In the genomic region with DNA sequence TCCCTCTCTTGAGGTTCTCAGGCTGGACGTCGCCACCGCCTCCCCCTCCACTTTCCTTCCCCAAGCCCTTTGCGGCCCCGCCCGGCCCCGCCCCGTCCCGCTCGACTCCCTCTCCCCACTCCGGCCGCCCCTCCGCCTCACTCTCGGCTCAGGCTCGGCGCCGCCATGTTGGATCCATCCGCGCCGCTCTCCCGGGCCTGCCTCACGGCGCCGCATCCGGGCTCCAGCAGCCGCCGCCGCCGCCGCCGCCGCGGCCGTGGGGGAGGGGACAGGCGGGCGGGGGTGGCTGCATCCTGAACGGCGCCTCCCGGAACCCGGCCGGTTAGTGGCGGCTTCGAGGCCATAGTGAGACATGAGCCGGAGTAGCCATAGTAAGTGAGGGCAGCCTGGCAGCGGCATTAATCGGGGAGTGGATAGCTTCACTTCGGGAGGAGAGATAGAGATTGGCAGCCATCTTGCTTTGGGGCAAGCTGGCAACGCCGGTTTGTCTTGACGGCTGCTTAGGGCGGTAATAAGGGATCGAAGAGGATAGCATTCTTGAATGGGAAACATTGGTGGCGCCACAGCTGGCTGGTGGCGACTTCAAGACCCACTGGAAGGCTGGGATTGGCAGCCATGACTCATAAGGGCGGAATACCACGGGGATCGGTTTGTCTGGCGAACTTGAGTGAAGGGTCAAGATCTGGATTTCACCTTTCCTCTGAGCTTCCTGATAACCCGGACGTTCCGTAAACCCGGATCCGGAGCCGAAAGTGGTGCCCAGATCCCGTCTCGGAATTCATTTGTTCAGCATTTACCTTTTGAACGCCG, we compare ENCODE assay signal across 8 cellular contexts. TPM values are rescaled to one million over a fixed set of nuclear protein-coding genes. Genes with fewer than 3 reads are reported as not detected.
DNase-seq lines count a peak whose midpoint lies in the region; ATAC-seq and TF ChIP-seq lines count a peak whose summit lies in the region.

A gene with protein sequence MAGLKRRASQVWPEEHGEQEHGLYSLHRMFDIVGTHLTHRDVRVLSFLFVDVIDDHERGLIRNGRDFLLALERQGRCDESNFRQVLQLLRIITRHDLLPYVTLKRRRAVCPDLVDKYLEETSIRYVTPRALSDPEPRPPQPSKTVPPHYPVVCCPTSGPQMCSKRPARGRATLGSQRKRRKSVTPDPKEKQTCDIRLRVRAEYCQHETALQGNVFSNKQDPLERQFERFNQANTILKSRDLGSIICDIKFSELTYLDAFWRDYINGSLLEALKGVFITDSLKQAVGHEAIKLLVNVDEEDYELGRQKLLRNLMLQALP (minus strand): TSS at position 258 of the 810 bp plus-strand sequence. CDS start 8,205 bp downstream, outside the sequence.

- H3K4me1 ChIP-seq in right atrium auricular region = peaks cover 0 to 37% of the 10 kb centered on the region in 2 donors
- H3K4me1 ChIP-seq in vagina = peaks cover 52% of the 10 kb centered on the region

- TF ChIP-seq CTCF in right atrium auricular region (IDR thresholded peaks at IDR 0.05) = no peak
- TF ChIP-seq CTCF in vagina (IDR thresholded peaks at IDR 0.05) = no peak

- TF ChIP-seq POLR2A in vagina (IDR thresholded peaks at IDR 0.05) = peak in 1 of 2 donors; percentile 36

- H3K36me3 ChIP-seq in right atrium auricular region (peaks cover 15% of the 10 kb centered on the region), vagina (peaks cover 0 to 18% of the 10 kb centered on the region in 2 donors)

- intact Hi-C loops in vagina (cut with DNase I) = no loop called here

- no peaks in the 10 kb centered on the region for H3K9me3 ChIP-seq in right atrium auricular region
- H3K9me3 ChIP-seq in vagina = no peaks in the 10 kb centered on the region

- peak within 1 kb of the TSS; percentile 81 to 83 for H3K4me3 ChIP-seq in right atrium auricular region
- peak within 1 kb of the TSS; percentile 59 to 73 for H3K4me3 ChIP-seq in vagina

- ATAC-seq in GM18498 (IDR thresholded peaks at IDR 0.05; ENCODE audit: unreplicated experiment) (peak; percentile 92), HG02938 (IDR thresholded peaks at IDR 0.05; ENCODE audit: unreplicated experiment) (peak; percentile 97)

- peak; percentile 98 for DNase-seq in NCI-H187 (lab: John Stamatoyannopoulos, UW)
- peak; percentile 76 to 98 (median 91) for DNase-seq in T-helper 2 cell
- DNase-seq in right atrium auricular region (ENCODE audit: low spot score) = peak; percentile 95
- peak; percentile 98 for DNase-seq in putamen (ENCODE audit: low spot score)
- peak in 1 of 2 donors; percentile 96 for DNase-seq in vagina (ENCODE audit: extremely low spot score in 2 of 2)

- H3K27me3 ChIP-seq in right atrium auricular region (no peaks in the 10 kb centered on the region), vagina (no peaks in the 10 kb centered on the region)

- H3K27ac ChIP-seq in angular gyrus (ENCODE audit: low read depth, low read length) = peak within 1 kb of the TSS; percentile 95
- H3K27ac ChIP-seq in right atrium auricular region = peak within 1 kb of the TSS; percentile 93 to 95
- peak within 1 kb of the TSS; percentile 96 for H3K27ac ChIP-seq in vagina

RNA-seq across cellular contexts. Expression of the gene that starts here (rescaled TPM):
- total RNA-seq in right atrium auricular region (10 to 100 TPM; 21.8 to 28.9 TPM), vagina (42.0 TPM)
